In the genomic region with DNA sequence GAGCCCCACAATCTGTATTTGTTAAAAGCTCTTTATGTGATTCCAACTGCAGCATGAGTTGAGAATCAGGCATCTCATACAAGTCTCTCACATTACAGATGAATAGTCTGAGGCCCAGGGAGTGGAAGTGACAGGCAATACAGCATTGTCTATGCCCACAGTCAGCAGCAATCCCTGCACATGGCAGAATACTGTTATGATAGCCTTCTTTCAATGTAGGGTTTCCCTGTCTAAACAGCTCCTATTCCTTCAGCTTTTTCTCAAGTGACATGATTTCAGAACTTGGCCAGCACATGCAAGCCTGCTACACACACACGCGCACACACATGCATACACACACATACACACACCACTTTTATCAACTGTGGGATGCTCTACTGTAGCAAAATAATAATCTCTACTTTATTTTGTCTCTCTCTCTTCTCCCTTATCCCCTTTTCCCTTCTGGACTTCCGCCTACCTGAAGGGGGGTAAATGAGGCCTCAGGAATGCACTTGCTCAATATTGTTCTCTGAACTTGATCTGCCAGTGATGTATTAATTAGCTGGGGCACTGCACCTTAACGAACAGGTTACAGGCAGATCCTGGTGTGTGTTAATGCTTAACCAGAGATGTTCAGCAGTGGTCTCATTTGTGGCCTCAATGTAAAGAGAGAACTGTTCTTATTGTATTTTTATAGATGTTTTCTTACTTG, we compare ENCODE assay signal across 13 cellular contexts.
A peak's percentile ranks its signal among the peaks of the same experiment; 100 is the strongest.
DNase-seq lines count a peak whose midpoint lies in the region; ATAC-seq and TF ChIP-seq lines count a peak whose summit lies in the region.
"Had no signal": no experiment of that assay in that cellular context is flagged by ENCODE, and none has a peak within 500 bp of the region (broad histone marks: within the 10 kb centered on the region; RNA-seq: fewer than 3 reads in every experiment).

No MANE protein-coding gene starts in this region.

- H3K9ac ChIP-seq in MM.1S (ENCODE audit: low read length): no peak overlapping the region
- H3K9ac ChIP-seq: KMS-11 had no signal

- H3K27me3 ChIP-seq in gastroesophageal sphincter (no peaks in the 10 kb centered on the region), MM.1S (replicated peaks; ENCODE audit: insufficient read depth, low read length) (no peaks in the 10 kb centered on the region)
- H3K27me3 ChIP-seq: dorsolateral prefrontal cortex, neutrophil had no signal

- H3K79me2 ChIP-seq in MM.1S (ENCODE audit: low read length): peaks cover 71% of the 10 kb centered on the region

- H3K4me3 Mint-ChIP-seq in progenitor cell of endocrine pancreas (ENCODE audit: low read depth): no peak overlapping the region

- H4K20me1 ChIP-seq in MM.1S (ENCODE audit: insufficient read depth, low read length): no peaks in the 10 kb centered on the region

- no peak overlapping the region for H3K4me2 ChIP-seq in MM.1S (ENCODE audit: low read depth, low read length)

- H3F3A ChIP-seq in MM.1S (ENCODE audit: insufficient read depth, low read length): peaks cover 19% of the 10 kb centered on the region

- H3K9me3 ChIP-seq in gastroesophageal sphincter (no peaks in the 10 kb centered on the region), MM.1S (replicated peaks; ENCODE audit: insufficient read depth, low read length) (no peaks in the 10 kb centered on the region)
- H3K9me3 ChIP-seq: neutrophil had no signal

- H3K4me1 Mint-ChIP-seq in progenitor cell of endocrine pancreas (ENCODE audit: low read depth): peaks cover 44% of the 10 kb centered on the region

- H3K4me1 ChIP-seq in gastroesophageal sphincter (peaks cover 13 to 69% (median 18%) of the 10 kb centered on the region in 3 donors), MM.1S (ENCODE audit: low read length) (peaks cover 39% of the 10 kb centered on the region)

- DNase-seq in progenitor cell of endocrine pancreas (ENCODE audit: low spot score, unreplicated experiment) (no peak), SK-N-DZ (ENCODE audit: low spot score) (no peak), GM19238 (ENCODE audit: insufficient read length, low spot score) (no peak), cerebellar nuclear complex (lab: John Stamatoyannopoulos, UW) (no peak), MM.1S (no peak)
- DNase-seq: DMS79 treated with DMSO at 0.1 percent for 48 hours, dorsolateral prefrontal cortex had no signal

- peak overlapping the region; percentile 79 for H3K27ac Mint-ChIP-seq in progenitor cell of endocrine pancreas

- H3K27ac ChIP-seq in gastroesophageal sphincter (peak overlapping the region in 3 of 4 donors; percentile 2 to 11 (median 10)), MM.1S (ENCODE audit: low read length) (no peak overlapping the region)
- H3K27ac ChIP-seq: dorsolateral prefrontal cortex, KMS-11, neutrophil had no signal

- 80 to 93% methylated on average over 1 to 4 of the region's 4 CpGs for WGBS in gastroesophageal sphincter (ENCODE audit: low coverage in 1 of 2), 2 donors

- H3K9me2 ChIP-seq in MM.1S (replicated peaks; ENCODE audit: insufficient read depth, low read length): no peaks in the 10 kb centered on the region

- H3K9me3 Mint-ChIP-seq in progenitor cell of endocrine pancreas (ENCODE audit: low read depth): peaks cover 4% of the 10 kb centered on the region

- ATAC-seq in GM18907 (IDR thresholded peaks at IDR 0.05; ENCODE audit: unreplicated experiment) (peak; percentile 49), HG03196 (IDR thresholded peaks at IDR 0.05; ENCODE audit: unreplicated experiment) (peak; percentile 32), gastroesophageal sphincter (no peak)

- H3K4me3 ChIP-seq in gastroesophageal sphincter (no peak overlapping the region), MM.1S (ENCODE audit: low read length) (no peak overlapping the region)
- H3K4me3 ChIP-seq: dorsolateral prefrontal cortex, lung had no signal

- peaks cover 0 to 4% of the 10 kb centered on the region in 2 donors for H3K36me3 ChIP-seq in gastroesophageal sphincter
- H3K36me3 ChIP-seq in MM.1S (replicated peaks; ENCODE audit: insufficient read depth, low read length): no peaks in the 10 kb centered on the region
- H3K36me3 ChIP-seq: neutrophil had no signal

- no peak for TF ChIP-seq EP300 in gastroesophageal sphincter (IDR thresholded peaks at IDR 0.05)

- no peaks in the 10 kb centered on the region for H3K27me3 Mint-ChIP-seq in progenitor cell of endocrine pancreas

- no peak overlapping the region for H2AFZ ChIP-seq in MM.1S (ENCODE audit: low read length)

- H3K36me3 Mint-ChIP-seq in progenitor cell of endocrine pancreas (ENCODE audit: insufficient read depth): peaks cover 6% of the 10 kb centered on the region

- no peak for TF ChIP-seq CTCF in gastroesophageal sphincter (IDR thresholded peaks at IDR 0.05)
- no peak for TF ChIP-seq CTCF in progenitor cell of endocrine pancreas (IDR thresholded peaks at IDR 0.05; ENCODE audit: unreplicated experiment)
- TF ChIP-seq CTCF in MM.1S (IDR thresholded peaks at IDR 0.05; ENCODE audit: low read length): no peak

- TF ChIP-seq POLR2A in gastroesophageal sphincter (IDR thresholded peaks at IDR 0.05): no peak
